Comparison of ENCODE assay signal across 28 cellular contexts in genomic region chr10:14102056-14102455, GRCh38.
DNase-seq lines count a peak whose midpoint lies in the region; ATAC-seq, FAIRE-seq and TF ChIP-seq lines count a peak whose summit lies in the region.
"Had no signal": no experiment of that assay in that cellular context is flagged by ENCODE, and none has a peak within 500 bp of the region (broad histone marks: within the 10 kb centered on the region; RNA-seq: fewer than 3 reads in every experiment).

No MANE protein-coding gene starts in this region.

- no peak overlapping the region for H3T11ph ChIP-seq in H9 (ENCODE audit: low read length)

- no CpG with 5 or more reads among the region's 8 CpGs for WGBS in H9 (ENCODE audit: extremely low coverage, insufficient read length, low lambda C conversion rate)
- WGBS in mesendoderm (ENCODE audit: extremely low coverage, insufficient coverage, low lambda C conversion rate) = no CpG with 5 or more reads among the region's 8 CpGs
- WGBS in right cardiac atrium = 93% methylated on average over 8 of the region's 8 CpGs

- H3K23me2 ChIP-seq in H9 (ENCODE audit: insufficient read length, low read depth, low read length, poor library complexity, severe bottlenecking) = no peaks in the 10 kb centered on the region

- H3K9me3 ChIP-seq in H9 (ENCODE audit: control insufficient read depth, low read depth, low read length) (no peaks in the 10 kb centered on the region), right cardiac atrium (ENCODE audit: control insufficient read depth, low read length) (no peaks in the 10 kb centered on the region)
- H3K9me3 ChIP-seq: left ventricle myocardium inferior, mucosa of descending colon, Peyer's patch had no signal

- H2BK15ac ChIP-seq in H9 (ENCODE audit: low read depth, low read length) = no peak overlapping the region
- H2BK15ac ChIP-seq in mesendoderm (replicated peaks; ENCODE audit: low read depth) = no peak overlapping the region

- H2AK5ac ChIP-seq in H9 (ENCODE audit: insufficient read length, low read length) = no peak overlapping the region
- no peak overlapping the region for H2AK5ac ChIP-seq in mesendoderm (ENCODE audit: low read length)

- H3K27ac ChIP-seq in H9 (ENCODE audit: insufficient read length, low read depth, low read length) = no peak overlapping the region
- no peak overlapping the region for H3K27ac ChIP-seq in mesendoderm (ENCODE audit: low read depth, low read length)
- H3K27ac ChIP-seq in right cardiac atrium (ENCODE audit: low read length) = no peak overlapping the region
- H3K27ac ChIP-seq: left ventricle myocardium inferior, Peyer's patch, psoas muscle, spleen, tibial artery, VCaP had no signal

- H3K4me3 ChIP-seq in bronchial epithelial cell (ENCODE audit: low read depth, low read length) (no peak overlapping the region), mesendoderm (ENCODE audit: low read length) (no peak overlapping the region), right cardiac atrium (ENCODE audit: low read length) (no peak overlapping the region)
- H3K4me3 ChIP-seq: left ventricle myocardium inferior, mucosa of descending colon, Peyer's patch, psoas muscle, spleen, tibial artery had no signal

- H3K14ac ChIP-seq in H9 (ENCODE audit: insufficient read depth, low read length) = no peak overlapping the region

- H2BK120ac ChIP-seq in H9 (ENCODE audit: low read depth, low read length, poor library complexity, severe bottlenecking) = no peak overlapping the region
- no peak overlapping the region for H2BK120ac ChIP-seq in mesendoderm (ENCODE audit: low read depth, low read length)

- no peak overlapping the region for H2BK20ac ChIP-seq in H9 (ENCODE audit: low read depth, low read length, poor library complexity, severe bottlenecking)

- DNase-seq in H9 = peak; percentile 47
- peak; percentile 51 for DNase-seq in RKO (ENCODE audit: low spot score)
- DNase-seq in bronchial epithelial cell (ENCODE audit: low read depth) = peak; percentile 30
- peak; percentile 92 for DNase-seq in mesendoderm
- DNase-seq in HTR-8/SVneo (ENCODE audit: insufficient read length, low spot score) = no peak
- DNase-seq in right cardiac atrium = no peak
- DNase-seq in germinal center (ENCODE audit: low spot score) = no peak
- DNase-seq: activated CD4-positive, alpha-beta T cell treated with anti-CD3 and anti-CD28 coated beads, Interleukin-2, amount 50 U/mL, for 1 hour; cortex of kidney; GDM1; head of caudate nucleus; Kasumi-1; left ventricle myocardium inferior; mucosa of descending colon; NCI-H2081 treated with DMSO at 0.1 percent for 48 hours; NCI-H446 treated with DMSO at 0.1 percent for 48 hours; Peyer's patch; psoas muscle; spleen; stimulated activated CD4-positive, alpha-beta T cell treated with anti-CD3 and anti-CD28 coated beads, Interleukin-4, amount 100 ng/mL, for 24 hours; T-helper 17 cell; tibial artery had no signal

- no peak overlapping the region for H3K4me2 ChIP-seq in H9 (ENCODE audit: insufficient read depth, insufficient read length, low read length)
- H3K4me2 ChIP-seq in mesendoderm (ENCODE audit: low read length) = no peak overlapping the region

- H4K91ac ChIP-seq in H9 (ENCODE audit: insufficient read length, low read depth, low read length) = no peak overlapping the region

- no peak for ATAC-seq in right cardiac atrium
- no peak for ATAC-seq in HG02981 (IDR thresholded peaks at IDR 0.05; ENCODE audit: unreplicated experiment)
- ATAC-seq: activated naive CD4-positive, alpha-beta T cell treated with anti-CD3 and anti-CD28 coated beads, Interleukin-2, amount 50 U/mL, for 72 hours; mucosa of descending colon; psoas muscle; T-helper 17 cell had no signal

- H3K79me1 ChIP-seq in H9 (ENCODE audit: insufficient read depth, low read depth, low read length, poor library complexity, severe bottlenecking) (no peaks in the 10 kb centered on the region), mesendoderm (ENCODE audit: low read length) (no peaks in the 10 kb centered on the region)

- H2BK12ac ChIP-seq in H9 (ENCODE audit: insufficient read length, low read depth, low read length) = no peak overlapping the region

- no peaks in the 10 kb centered on the region for H4K20me1 ChIP-seq in H9 (ENCODE audit: control insufficient read depth, insufficient read depth, insufficient read length)

- FAIRE-seq in bronchial epithelial cell (lab: Jason Lieb, UNC) (no peak), HTR-8/SVneo (lab: Jason Lieb, UNC) (no peak)
- FAIRE-seq: GM18507 had no signal

- H3K9ac ChIP-seq in H9 (ENCODE audit: extremely low read depth, insufficient read length, low read length) (no peak overlapping the region), mesendoderm (ENCODE audit: low read length) (no peak overlapping the region)

- H4K8ac ChIP-seq in H9 (replicated peaks; ENCODE audit: insufficient read length, low read depth, low read length) (no peak overlapping the region), mesendoderm (ENCODE audit: low read depth, low read length) (no peak overlapping the region)

- peaks cover 6 to 10% of the 10 kb centered on the region in 2 experiments for H3K4me1 Mint-ChIP-seq in H9
- H3K4me1 Mint-ChIP-seq: neural crest cell had no signal

- H3K79me2 ChIP-seq in H9 (ENCODE audit: insufficient read depth, low read length) = no peaks in the 10 kb centered on the region
- H3K79me2 ChIP-seq in mesendoderm (ENCODE audit: control insufficient read depth, insufficient read depth, low read length) = no peaks in the 10 kb centered on the region

- no peak overlapping the region for H3K4me3 Mint-ChIP-seq in H9
- H3K4me3 Mint-ChIP-seq: neural crest cell; stimulated activated naive CD8-positive, alpha-beta T cell treated with anti-CD3 and anti-CD28 coated beads, Interleukin-15, Interleukin-2, amounts not matched to agents 100 ng/mL and 50 ng/mL, for 24 hours; T-helper 17 cell had no signal

- H3K18ac ChIP-seq in H9 (ENCODE audit: insufficient read length, low read depth, low read length) (no peak overlapping the region), mesendoderm (ENCODE audit: low read length) (no peak overlapping the region)

- H2AFZ ChIP-seq in H9 (ENCODE audit: low read length) = no peak overlapping the region

- peak overlapping the region in 1 of 3 experiments; percentile 15; a peak in 2 of 7 replicates for H3K27ac Mint-ChIP-seq in H9
- H3K27ac Mint-ChIP-seq: activated naive CD4-positive, alpha-beta T cell treated with anti-CD3 and anti-CD28 coated beads, Interleukin-2, amount 50 U/mL, for 72 hours; stimulated activated naive CD8-positive, alpha-beta T cell treated with anti-CD3 and anti-CD28 coated beads, Interleukin-15, Interleukin-2, amounts not matched to agents 100 ng/mL and 50 ng/mL, for 24 hours; T-helper 17 cell had no signal

- H3K56ac ChIP-seq in H9 (ENCODE audit: insufficient read length, low read depth, low read length) (no peak overlapping the region), mesendoderm (ENCODE audit: low read length) (no peak overlapping the region)

- H3K23ac ChIP-seq in H9 (ENCODE audit: insufficient read length, low read depth, low read length) (no peak overlapping the region), mesendoderm (ENCODE audit: low read length) (no peak overlapping the region)

- H3K27me3 ChIP-seq in H9 (ENCODE audit: insufficient read depth, low read length) = no peaks in the 10 kb centered on the region
- no peaks in the 10 kb centered on the region for H3K27me3 ChIP-seq in bronchial epithelial cell (ENCODE audit: control insufficient read depth, insufficient read depth, low read length)
- no peaks in the 10 kb centered on the region for H3K27me3 ChIP-seq in mesendoderm (ENCODE audit: insufficient read depth, low read length, poor library complexity)
- H3K27me3 ChIP-seq in right cardiac atrium (ENCODE audit: control insufficient read depth, insufficient read depth) = no peaks in the 10 kb centered on the region
- H3K27me3 ChIP-seq: Peyer's patch, spleen had no signal

- no peak overlapping the region for H3K4ac ChIP-seq in H9 (ENCODE audit: low read depth, low read length)
- no peak overlapping the region for H3K4ac ChIP-seq in mesendoderm (ENCODE audit: low read depth, low read length)

- intact Hi-C loops in right cardiac atrium (cut with DNase I) = no loop called here

- no peak for TF ChIP-seq CTCF in H9 (conservative IDR thresholded peaks at IDR 0.05)
- TF ChIP-seq CTCF in bronchial epithelial cell (IDR thresholded peaks at IDR 0.05; ENCODE audit: insufficient read depth, low read length, severe bottlenecking) = no peak

- no peaks in the 10 kb centered on the region for H3K4me1 ChIP-seq in H9 (ENCODE audit: insufficient read depth, low read length)
- H3K4me1 ChIP-seq in mesendoderm (ENCODE audit: control insufficient read depth, low read depth, low read length) = peaks cover 2% of the 10 kb centered on the region
- H3K4me1 ChIP-seq in right cardiac atrium (ENCODE audit: control insufficient read depth, insufficient read depth, low read length) = no peaks in the 10 kb centered on the region
- H3K4me1 ChIP-seq: left ventricle myocardium inferior, Peyer's patch, psoas muscle, spleen, tibial artery had no signal

- H3K9me3 Mint-ChIP-seq in H9 = no peaks in the 10 kb centered on the region

- no peaks in the 10 kb centered on the region for H3K36me3 ChIP-seq in bronchial epithelial cell (ENCODE audit: control insufficient read depth, insufficient read depth, low read length)
- no peaks in the 10 kb centered on the region for H3K36me3 ChIP-seq in mesendoderm (ENCODE audit: control insufficient read depth, insufficient read depth, low read length)
- H3K36me3 ChIP-seq: left ventricle myocardium inferior, Peyer's patch, spleen, tibial artery had no signal

- H3K27me3 Mint-ChIP-seq in H9 (ENCODE audit: low read depth) = no peaks in the 10 kb centered on the region; the same call in 1 of the 2 replicates

- no peaks in the 10 kb centered on the region; a peak in 1 of 7 replicates for H3K36me3 Mint-ChIP-seq in H9 (ENCODE audit: insufficient read depth in 1 of 3, low read depth in 3 of 3)

- no peak overlapping the region for H2BK5ac ChIP-seq in H9 (ENCODE audit: insufficient read length, low read length)
- H2BK5ac ChIP-seq in mesendoderm (ENCODE audit: low read length) = no peak overlapping the region

- H4K5ac ChIP-seq in H9 (ENCODE audit: insufficient read length, low read depth, low read length) (no peak overlapping the region), mesendoderm (ENCODE audit: low read length) (no peak overlapping the region)

Comparison
In these comparisons a context has a peak if more than half of its experiments do, and no peak if none do; other contexts are left out.
1. DNase-seq: peak in H9 (single experiment), RKO (single experiment), bronchial epithelial cell (single experiment) and mesendoderm (single experiment); none in HTR-8/SVneo (single experiment), right cardiac atrium (0 of 3) and germinal center (single experiment).